ENCODE assay signal across 1 cellular context in the genomic region with DNA sequence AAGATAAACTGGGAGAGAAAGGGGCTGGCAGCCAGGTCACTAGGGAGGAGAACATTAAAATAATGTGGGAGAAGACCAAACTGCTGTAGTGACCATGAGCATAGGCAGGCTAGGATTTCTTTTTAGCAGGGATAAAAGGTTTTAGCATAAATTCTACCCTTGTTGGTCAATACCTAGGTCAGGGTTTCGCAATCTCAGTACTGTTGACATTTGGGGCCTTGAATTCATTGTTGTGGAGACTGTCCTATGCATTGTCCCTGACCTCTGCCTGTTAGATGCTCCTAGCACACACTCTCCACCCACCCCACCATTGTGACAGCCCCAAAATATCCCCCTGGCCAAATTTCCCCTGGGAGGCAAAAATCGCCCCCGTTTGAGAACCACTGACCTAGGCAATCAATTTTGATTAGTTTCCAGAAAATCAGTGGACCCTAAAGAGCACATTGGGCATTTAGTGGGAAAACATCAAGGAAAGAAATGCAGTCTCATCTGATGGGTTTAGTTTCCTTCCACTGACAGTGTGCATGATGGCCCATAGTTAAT.
TF ChIP-seq lines count a peak whose summit lies in the region.

No MANE protein-coding gene starts in this region.

TF ChIP-seq in GM23338, 12 proteins besides CTCF, POLR2A, EP300 and RAD21:
- TF ChIP-seq, protein P1, sequence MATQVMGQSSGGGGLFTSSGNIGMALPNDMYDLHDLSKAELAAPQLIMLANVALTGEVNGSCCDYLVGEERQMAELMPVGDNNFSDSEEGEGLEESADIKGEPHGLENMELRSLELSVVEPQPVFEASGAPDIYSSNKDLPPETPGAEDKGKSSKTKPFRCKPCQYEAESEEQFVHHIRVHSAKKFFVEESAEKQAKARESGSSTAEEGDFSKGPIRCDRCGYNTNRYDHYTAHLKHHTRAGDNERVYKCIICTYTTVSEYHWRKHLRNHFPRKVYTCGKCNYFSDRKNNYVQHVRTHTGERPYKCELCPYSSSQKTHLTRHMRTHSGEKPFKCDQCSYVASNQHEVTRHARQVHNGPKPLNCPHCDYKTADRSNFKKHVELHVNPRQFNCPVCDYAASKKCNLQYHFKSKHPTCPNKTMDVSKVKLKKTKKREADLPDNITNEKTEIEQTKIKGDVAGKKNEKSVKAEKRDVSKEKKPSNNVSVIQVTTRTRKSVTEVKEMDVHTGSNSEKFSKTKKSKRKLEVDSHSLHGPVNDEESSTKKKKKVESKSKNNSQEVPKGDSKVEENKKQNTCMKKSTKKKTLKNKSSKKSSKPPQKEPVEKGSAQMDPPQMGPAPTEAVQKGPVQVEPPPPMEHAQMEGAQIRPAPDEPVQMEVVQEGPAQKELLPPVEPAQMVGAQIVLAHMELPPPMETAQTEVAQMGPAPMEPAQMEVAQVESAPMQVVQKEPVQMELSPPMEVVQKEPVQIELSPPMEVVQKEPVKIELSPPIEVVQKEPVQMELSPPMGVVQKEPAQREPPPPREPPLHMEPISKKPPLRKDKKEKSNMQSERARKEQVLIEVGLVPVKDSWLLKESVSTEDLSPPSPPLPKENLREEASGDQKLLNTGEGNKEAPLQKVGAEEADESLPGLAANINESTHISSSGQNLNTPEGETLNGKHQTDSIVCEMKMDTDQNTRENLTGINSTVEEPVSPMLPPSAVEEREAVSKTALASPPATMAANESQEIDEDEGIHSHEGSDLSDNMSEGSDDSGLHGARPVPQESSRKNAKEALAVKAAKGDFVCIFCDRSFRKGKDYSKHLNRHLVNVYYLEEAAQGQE (IDR thresholded peaks at IDR 0.05; ENCODE audit: unreplicated experiment): no peak
- TF ChIP-seq, protein P2, sequence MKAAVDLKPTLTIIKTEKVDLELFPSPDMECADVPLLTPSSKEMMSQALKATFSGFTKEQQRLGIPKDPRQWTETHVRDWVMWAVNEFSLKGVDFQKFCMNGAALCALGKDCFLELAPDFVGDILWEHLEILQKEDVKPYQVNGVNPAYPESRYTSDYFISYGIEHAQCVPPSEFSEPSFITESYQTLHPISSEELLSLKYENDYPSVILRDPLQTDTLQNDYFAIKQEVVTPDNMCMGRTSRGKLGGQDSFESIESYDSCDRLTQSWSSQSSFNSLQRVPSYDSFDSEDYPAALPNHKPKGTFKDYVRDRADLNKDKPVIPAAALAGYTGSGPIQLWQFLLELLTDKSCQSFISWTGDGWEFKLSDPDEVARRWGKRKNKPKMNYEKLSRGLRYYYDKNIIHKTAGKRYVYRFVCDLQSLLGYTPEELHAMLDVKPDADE (IDR thresholded peaks at IDR 0.05): no peak
- TF ChIP-seq EZH2 (IDR thresholded peaks at IDR 0.05; ENCODE audit: low read depth, unreplicated experiment): no peak
- TF ChIP-seq POLR2AphosphoS5 (IDR thresholded peaks at IDR 0.05; ENCODE audit: low read depth): no peak
- TF ChIP-seq NANOG (IDR thresholded peaks at IDR 0.05; ENCODE audit: borderline replicate concordance): no peak
- no peak for TF ChIP-seq ZNF331 (CRISPR knock-in tag; IDR thresholded peaks at IDR 0.05; ENCODE audit: low read depth)
- no peak for TF ChIP-seq JUNB (IDR thresholded peaks at IDR 0.05; ENCODE audit: unreplicated experiment)
- TF ChIP-seq STAT1 (IDR thresholded peaks at IDR 0.05; ENCODE audit: unreplicated experiment): no peak
- TF ChIP-seq CREB1 (CRISPR knock-in tag; IDR thresholded peaks at IDR 0.05; ENCODE audit: low read depth): no peak
- no peak for TF ChIP-seq ZNF114 (CRISPR knock-in tag; IDR thresholded peaks at IDR 0.05)
- TF ChIP-seq, protein P3, sequence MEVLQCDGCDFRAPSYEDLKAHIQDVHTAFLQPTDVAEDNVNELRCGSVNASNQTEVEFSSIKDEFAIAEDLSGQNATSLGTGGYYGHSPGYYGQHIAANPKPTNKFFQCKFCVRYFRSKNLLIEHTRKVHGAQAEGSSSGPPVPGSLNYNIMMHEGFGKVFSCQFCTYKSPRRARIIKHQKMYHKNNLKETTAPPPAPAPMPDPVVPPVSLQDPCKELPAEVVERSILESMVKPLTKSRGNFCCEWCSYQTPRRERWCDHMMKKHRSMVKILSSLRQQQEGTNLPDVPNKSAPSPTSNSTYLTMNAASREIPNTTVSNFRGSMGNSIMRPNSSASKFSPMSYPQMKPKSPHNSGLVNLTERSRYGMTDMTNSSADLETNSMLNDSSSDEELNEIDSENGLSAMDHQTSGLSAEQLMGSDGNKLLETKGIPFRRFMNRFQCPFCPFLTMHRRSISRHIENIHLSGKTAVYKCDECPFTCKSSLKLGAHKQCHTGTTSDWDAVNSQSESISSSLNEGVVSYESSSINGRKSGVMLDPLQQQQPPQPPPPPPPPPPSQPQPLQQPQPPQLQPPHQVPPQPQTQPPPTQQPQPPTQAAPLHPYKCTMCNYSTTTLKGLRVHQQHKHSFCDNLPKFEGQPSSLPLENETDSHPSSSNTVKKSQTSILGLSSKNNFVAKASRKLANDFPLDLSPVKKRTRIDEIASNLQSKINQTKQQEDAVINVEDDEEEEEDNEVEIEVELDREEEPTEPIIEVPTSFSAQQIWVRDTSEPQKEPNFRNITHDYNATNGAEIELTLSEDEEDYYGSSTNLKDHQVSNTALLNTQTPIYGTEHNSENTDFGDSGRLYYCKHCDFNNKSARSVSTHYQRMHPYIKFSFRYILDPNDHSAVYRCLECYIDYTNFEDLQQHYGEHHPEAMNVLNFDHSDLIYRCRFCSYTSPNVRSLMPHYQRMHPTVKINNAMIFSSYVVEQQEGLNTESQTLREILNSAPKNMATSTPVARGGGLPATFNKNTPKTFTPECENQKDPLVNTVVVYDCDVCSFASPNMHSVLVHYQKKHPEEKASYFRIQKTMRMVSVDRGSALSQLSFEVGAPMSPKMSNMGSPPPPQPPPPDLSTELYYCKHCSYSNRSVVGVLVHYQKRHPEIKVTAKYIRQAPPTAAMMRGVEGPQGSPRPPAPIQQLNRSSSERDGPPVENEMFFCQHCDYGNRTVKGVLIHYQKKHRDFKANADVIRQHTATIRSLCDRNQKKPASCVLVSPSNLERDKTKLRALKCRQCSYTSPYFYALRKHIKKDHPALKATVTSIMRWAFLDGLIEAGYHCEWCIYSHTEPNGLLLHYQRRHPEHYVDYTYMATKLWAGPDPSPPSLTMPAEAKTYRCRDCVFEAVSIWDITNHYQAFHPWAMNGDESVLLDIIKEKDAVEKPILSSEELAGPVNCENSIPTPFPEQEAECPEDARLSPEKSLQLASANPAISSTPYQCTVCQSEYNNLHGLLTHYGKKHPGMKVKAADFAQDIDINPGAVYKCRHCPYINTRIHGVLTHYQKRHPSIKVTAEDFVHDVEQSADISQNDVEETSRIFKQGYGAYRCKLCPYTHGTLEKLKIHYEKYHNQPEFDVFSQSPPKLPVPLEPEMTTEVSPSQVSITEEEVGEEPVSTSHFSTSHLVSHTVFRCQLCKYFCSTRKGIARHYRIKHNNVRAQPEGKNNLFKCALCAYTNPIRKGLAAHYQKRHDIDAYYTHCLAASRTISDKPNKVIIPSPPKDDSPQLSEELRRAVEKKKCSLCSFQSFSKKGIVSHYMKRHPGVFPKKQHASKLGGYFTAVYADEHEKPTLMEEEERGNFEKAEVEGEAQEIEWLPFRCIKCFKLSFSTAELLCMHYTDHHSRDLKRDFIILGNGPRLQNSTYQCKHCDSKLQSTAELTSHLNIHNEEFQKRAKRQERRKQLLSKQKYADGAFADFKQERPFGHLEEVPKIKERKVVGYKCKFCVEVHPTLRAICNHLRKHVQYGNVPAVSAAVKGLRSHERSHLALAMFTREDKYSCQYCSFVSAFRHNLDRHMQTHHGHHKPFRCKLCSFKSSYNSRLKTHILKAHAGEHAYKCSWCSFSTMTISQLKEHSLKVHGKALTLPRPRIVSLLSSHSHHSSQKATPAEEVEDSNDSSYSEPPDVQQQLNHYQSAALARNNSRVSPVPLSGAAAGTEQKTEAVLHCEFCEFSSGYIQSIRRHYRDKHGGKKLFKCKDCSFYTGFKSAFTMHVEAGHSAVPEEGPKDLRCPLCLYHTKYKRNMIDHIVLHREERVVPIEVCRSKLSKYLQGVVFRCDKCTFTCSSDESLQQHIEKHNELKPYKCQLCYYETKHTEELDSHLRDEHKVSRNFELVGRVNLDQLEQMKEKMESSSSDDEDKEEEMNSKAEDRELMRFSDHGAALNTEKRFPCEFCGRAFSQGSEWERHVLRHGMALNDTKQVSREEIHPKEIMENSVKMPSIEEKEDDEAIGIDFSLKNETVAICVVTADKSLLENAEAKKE (CRISPR knock-in tag; IDR thresholded peaks at IDR 0.05): no peak
- TF ChIP-seq EZH2phosphoT487 (IDR thresholded peaks at IDR 0.05; ENCODE audit: unreplicated experiment): no peak
